ENCODE assay signal across 15 cellular contexts in genomic region chr9:9412241-9412640, GRCh38.
"Had no signal": no experiment of that assay in that cellular context is flagged by ENCODE, and none has a peak within 500 bp of the region (broad histone marks: within the 10 kb centered on the region; RNA-seq: fewer than 3 reads in every experiment).

No MANE protein-coding gene starts in this region.

- H3K4me3 ChIP-seq: adrenal gland, gastroesophageal sphincter, lung, right atrium auricular region, skin epidermis, stomach, thoracic aorta had no signal

- DNase-seq: activated naive CD4-positive, alpha-beta T cell treated with anti-CD3 and anti-CD28 coated beads, Interleukin-2, amount 50 U/mL, for 16 hours; activated T-cell treated with anti-CD3 and anti-CD28 coated beads, Interleukin-2, amount 50 U/mL, for 1 hour; adrenal gland; cortex of kidney; effector CD8-positive, alpha-beta T cell; left cardiac atrium; naive thymus-derived CD8-positive, alpha-beta T cell; stimulated activated CD4-positive, alpha-beta T cell treated with anti-CD3 and anti-CD28 coated beads, Interleukin-4, amount 100 ng/mL, for 4 hours; stomach had no signal

- H3K27me3 ChIP-seq: adrenal gland, gastroesophageal sphincter, right atrium auricular region, stomach had no signal

- H3K36me3 ChIP-seq: adrenal gland, gastroesophageal sphincter, right atrium auricular region, stomach, thoracic aorta had no signal

- H3K9me3 ChIP-seq: adrenal gland, gastroesophageal sphincter, right atrium auricular region, stomach, thoracic aorta had no signal

- H3K4me1 ChIP-seq: adrenal gland, gastroesophageal sphincter, right atrium auricular region, stomach had no signal

- ATAC-seq: activated CD4-positive, CD25-positive, alpha-beta regulatory T cell treated with anti-CD3 and anti-CD28 coated beads, Interleukin-2, amount 50 U/mL, for 24 hours; gastroesophageal sphincter; left cardiac atrium; naive thymus-derived CD8-positive, alpha-beta T cell had no signal

- H3K27ac ChIP-seq: adrenal gland, gastroesophageal sphincter, right atrium auricular region, skin epidermis, stomach, thoracic aorta had no signal
